In the genomic region with DNA sequence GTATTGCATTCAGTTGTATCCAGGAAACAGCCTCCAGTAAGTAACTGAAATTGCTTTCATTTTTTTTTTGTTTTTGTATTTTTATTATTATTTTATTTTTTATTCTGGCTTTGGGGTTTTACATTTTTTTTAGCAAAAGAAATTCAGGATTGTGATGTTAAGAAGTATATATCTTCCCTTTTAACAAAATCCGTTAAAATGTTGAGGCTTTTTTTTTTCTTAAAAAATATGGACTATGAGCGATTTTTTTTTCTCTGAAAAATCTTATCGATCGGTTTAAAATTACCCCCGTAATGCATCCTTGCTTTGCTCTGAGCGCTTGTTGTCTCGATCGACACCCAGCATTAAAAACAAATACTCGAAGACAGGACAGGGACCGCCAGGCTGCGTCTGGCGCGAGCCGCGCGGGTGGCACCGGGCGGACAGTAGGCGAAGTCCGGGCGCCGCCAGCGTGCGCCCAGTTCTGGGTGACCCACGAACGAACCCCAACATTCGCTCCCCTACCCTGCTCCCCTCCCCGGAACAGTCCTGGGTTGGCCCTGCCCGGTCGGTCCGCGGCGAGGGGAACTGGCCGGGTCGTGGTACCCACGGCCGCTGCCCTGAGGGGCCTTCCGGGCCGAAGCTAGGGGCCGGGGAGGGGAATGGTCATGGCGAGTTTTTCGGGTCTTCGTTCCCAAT, we compare ENCODE assay signal across 8 cellular contexts. TPM values are rescaled to one million over a fixed set of nuclear protein-coding genes. Genes with fewer than 3 reads are reported as not detected.
DNase-seq lines count a peak whose midpoint lies in the region; ATAC-seq and TF ChIP-seq lines count a peak whose summit lies in the region.

No MANE protein-coding gene starts in this region.

- 1 to 2% methylated on average over 8 to 23 of the region's 43 CpGs for WGBS in esophagus squamous epithelium, 2 donors
- under 1% methylated on average over 40 of the region's 43 CpGs for whole genome bisulfite sequencing in prostate gland

- H3K27ac ChIP-seq in esophagus squamous epithelium (peak overlapping the region; percentile 94 to 98 (median 96)), prostate gland (peak overlapping the region; percentile 86 to 99)

- H3K27me3 ChIP-seq in NT2/D1 (ENCODE audit: insufficient read depth, insufficient read length) (peaks cover 54% of the 10 kb centered on the region), esophagus squamous epithelium (peaks cover 0 to 36% (median 0%) of the 10 kb centered on the region in 4 donors), prostate gland (replicated peaks; ENCODE audit: insufficient read depth) (no peaks in the 10 kb centered on the region)

- ATAC-seq in HG03342 (IDR thresholded peaks at IDR 0.05; ENCODE audit: unreplicated experiment), result no peak

- POLR2A ChIA-PET in GM10248 (lab: Yijun Ruan, JAX), result no interaction called here

- H3K4me3 ChIP-seq in NT2/D1 (ENCODE audit: insufficient read length, low read depth), result peak overlapping the region; percentile 71
- peak overlapping the region; percentile 62 to 94 (median 76) for H3K4me3 ChIP-seq in esophagus squamous epithelium
- peak overlapping the region; percentile 74 for H3K4me3 ChIP-seq in prostate gland

- DNase-seq in NT2/D1 (ENCODE audit: low read depth, low spot score) (no peak), esophagus squamous epithelium (lab: John Stamatoyannopoulos, UW) (no peak), prostate gland (ENCODE audit: low spot score) (no peak), NCI-H2196 treated with DMSO at 0.1 percent for 48 hours (lab: John Stamatoyannopoulos, UW; ENCODE audit: unreplicated experiment) (no peak), hippocampal formation (lab: John Stamatoyannopoulos, UW) (no peak), GM10248 (ENCODE audit: extremely low spot score) (no peak)

- H3K9ac ChIP-seq in ES-I3 (ENCODE audit: low read depth, low read length) (peak overlapping the region; percentile 70), NT2/D1 (ENCODE audit: insufficient read length, low read depth) (peak overlapping the region; percentile 82)

- intact Hi-C loops in esophagus squamous epithelium (cut with DNase I) (loop anchor here (5.0 kb wide), 1 partner anchor 117 kb away; a partner anchor contains a TSS), prostate gland (cut with DNase I) (loop anchor here (5.0 kb wide), 2 partner anchors 77 to 117 kb away; a partner anchor contains a TSS)

- CTCF ChIA-PET in GM10248 (lab: Yijun Ruan, JAX), result interaction anchor here (1.4 kb wide), 1 partner anchor 89 kb away, joined by 5 read pairs; no protein-coding TSS in a partner anchor

- H3K36me3 ChIP-seq in ES-I3 (ENCODE audit: insufficient read depth, low read length) (no peaks in the 10 kb centered on the region), NT2/D1 (ENCODE audit: insufficient read depth, insufficient read length, low read length) (peaks cover 8% of the 10 kb centered on the region), esophagus squamous epithelium (no peaks in the 10 kb centered on the region), prostate gland (no peaks in the 10 kb centered on the region)

- H3K4me1 ChIP-seq in ES-I3 (ENCODE audit: insufficient read depth, low read length) (peaks cover 11% of the 10 kb centered on the region), NT2/D1 (ENCODE audit: insufficient read depth, insufficient read length) (peaks cover 20% of the 10 kb centered on the region), esophagus squamous epithelium (peaks cover 29 to 81% (median 31%) of the 10 kb centered on the region in 3 donors), prostate gland (replicated peaks) (peaks cover 13% of the 10 kb centered on the region)

- H3K9me3 ChIP-seq in ES-I3 (ENCODE audit: control insufficient read depth, insufficient read depth, low read length) (no peaks in the 10 kb centered on the region), NT2/D1 (ENCODE audit: insufficient read depth, low read length) (no peaks in the 10 kb centered on the region), esophagus squamous epithelium (no peaks in the 10 kb centered on the region), prostate gland (no peaks in the 10 kb centered on the region)

- TF ChIP-seq CTCF in esophagus squamous epithelium (IDR thresholded peaks at IDR 0.05) (no peak), prostate gland (IDR thresholded peaks at IDR 0.05) (no peak), GM10248 (IDR thresholded peaks at IDR 0.05; ENCODE audit: control extremely low read depth, extremely low read depth, low read depth, missing control alignments) (no peak)

- TF ChIP-seq POLR2A in esophagus squamous epithelium (IDR thresholded peaks at IDR 0.05), result no peak
- no peak for TF ChIP-seq POLR2A in prostate gland (IDR thresholded peaks at IDR 0.05)

RNA-seq across cellular contexts. Expression of a gene that starts 0.5 kb away (rescaled TPM):
- 10 to 100 TPM in 1 of 4 donors, 1 to 10 TPM in 3; 3.8 to 10.6 (median 5.4) TPM for total RNA-seq in esophagus squamous epithelium
- total RNA-seq in prostate gland, result 10 to 100 TPM; 11.4 to 28.9 TPM
